ENCODE assay signal across 25 cellular contexts in genomic region chr11:102886999-102887398, GRCh38. TPM values are rescaled to one million over a fixed set of nuclear protein-coding genes. Genes with fewer than 3 reads are reported as not detected.
DNase-seq lines count a peak whose midpoint lies in the region; ATAC-seq, FAIRE-seq and TF ChIP-seq lines count a peak whose summit lies in the region.
"Had no signal": no experiment of that assay in that cellular context is flagged by ENCODE, and none has a peak within 500 bp of the region (broad histone marks: within the 10 kb centered on the region; RNA-seq: fewer than 3 reads in every experiment).

No MANE protein-coding gene starts in this region.

- H3K27me3 Mint-ChIP-seq in chondrocyte (ENCODE audit: low read depth), result peaks cover 3% of the 10 kb centered on the region

- peaks cover 53% of the 10 kb centered on the region for H3K4me1 Mint-ChIP-seq in chondrocyte (ENCODE audit: low read depth)
- H3K4me1 Mint-ChIP-seq: CD8-positive, alpha-beta memory T cell; T-helper 17 cell had no signal

- ATAC-seq in HG03521 (IDR thresholded peaks at IDR 0.05; ENCODE audit: unreplicated experiment) (no peak), GM19328 (IDR thresholded peaks at IDR 0.05; ENCODE audit: unreplicated experiment) (no peak), GM18868 (IDR thresholded peaks at IDR 0.05; ENCODE audit: unreplicated experiment) (no peak)
- ATAC-seq: T-helper 17 cell had no signal

- H3K36me3 Mint-ChIP-seq in chondrocyte (ENCODE audit: low read depth), result no peaks in the 10 kb centered on the region
- H3K36me3 Mint-ChIP-seq: CD8-positive, alpha-beta memory T cell had no signal

- peaks cover 4% of the 10 kb centered on the region for H3K9me3 Mint-ChIP-seq in chondrocyte (ENCODE audit: low read depth)
- H3K9me3 Mint-ChIP-seq: CD8-positive, alpha-beta memory T cell had no signal

- TF ChIP-seq POLR2A in H54 (IDR thresholded peaks at IDR 0.05; ENCODE audit: low read depth, low read length), result no peak

- peak; percentile 19 for TF ChIP-seq CTCF in chondrocyte (IDR thresholded peaks at IDR 0.05)

- FAIRE-seq in H54 (lab: Jason Lieb, UNC), result no peak
- FAIRE-seq: small intestine had no signal

- peak; percentile 1 for DNase-seq in H54 (ENCODE audit: insufficient read length, low spot score)
- DNase-seq in NCI-H69 (lab: John Stamatoyannopoulos, UW), result peak; percentile 53
- DNase-seq in chondrocyte (ENCODE audit: low spot score), result no peak
- DNase-seq in myocyte (ENCODE audit: low read depth), result peak; percentile 60
- DNase-seq in stimulated activated CD4-positive, alpha-beta T cell treated with anti-CD3 and anti-CD28 coated beads, Interleukin-2, amount 100 ng/mL, for 24 hours, result no peak
- DNase-seq: activated CD4-positive, alpha-beta T cell treated with anti-CD3 and anti-CD28 coated beads, Interleukin-2, amount 50 U/mL, for 4 hours; activated gamma-delta T cell treated with Interleukin-2 at 50 U/mL for 16 hours; adrenal gland; CD8-positive, alpha-beta memory T cell; cerebellar nuclear complex; DMS79 treated with DMSO at 0.1 percent for 48 hours; effector memory CD4-positive, alpha-beta T cell; Kasumi-1; NCI-H1417 treated with DMSO at 0.1 percent for 48 hours; NCI-H748 treated with DMSO at 0.1 percent for 48 hours; small intestine; stimulated activated CD4-positive, alpha-beta T cell treated with anti-CD3 and anti-CD28 coated beads, Interleukin-4, amount 100 ng/mL, for 24 hours; T-helper 17 cell; upper lobe of left lung; WERI-Rb-1 had no signal

- no peak overlapping the region for H3K4me3 Mint-ChIP-seq in chondrocyte (ENCODE audit: unreplicated experiment)
- H3K4me3 Mint-ChIP-seq: CD8-positive, alpha-beta memory T cell; T-helper 17 cell had no signal

- peak overlapping the region; percentile 78 for H3K27ac Mint-ChIP-seq in chondrocyte (ENCODE audit: unreplicated experiment)
- H3K27ac Mint-ChIP-seq: CD8-positive, alpha-beta memory T cell; T-helper 17 cell had no signal

RNA-seq across cellular contexts. Expression of gene MMP12, which starts 12.2 kb away (rescaled TPM):
- total RNA-seq in chondrocyte (0.17 to 0.18 TPM in 2 of 3 replicates, not detected in the other), myocyte (not detected in 2 replicates)
- not detected for polyA plus RNA-seq in myocyte (2012)
- total RNA-seq: adrenal gland; CD8-positive, alpha-beta memory T cell; liver; pulmonary artery endothelial cell; T-helper 17 cell had no signal
- polyA plus RNA-seq: adrenal gland; CD8-positive, alpha-beta memory T cell; liver had no signal

RNA-seq across cellular contexts. Expression of gene MMP3, which starts 43.6 kb away (rescaled TPM):
- total RNA-seq in chondrocyte (not detected in 3 replicates), myocyte (0.31 TPM in 1 of 2 replicates, not detected in the other)
- not detected for polyA plus RNA-seq in myocyte (2012)
- total RNA-seq: CD8-positive, alpha-beta memory T cell; liver; pulmonary artery endothelial cell; T-helper 17 cell had no signal
- polyA plus RNA-seq: adrenal gland; CD8-positive, alpha-beta memory T cell; liver had no signal

Comparison
In these comparisons a context has a peak if more than half of its experiments do, and no peak if none do; other contexts are left out.
1. DNase-seq: peak in H54 (single experiment), NCI-H69 (single experiment) and myocyte (single experiment); none in chondrocyte (single experiment) and stimulated activated CD4-positive, alpha-beta T cell treated with anti-CD3 and anti-CD28 coated beads, Interleukin-2, amount 100 ng/mL, for 24 hours (0 of 2).